ENCODE assay signal across 1 cellular context in the genomic region with DNA sequence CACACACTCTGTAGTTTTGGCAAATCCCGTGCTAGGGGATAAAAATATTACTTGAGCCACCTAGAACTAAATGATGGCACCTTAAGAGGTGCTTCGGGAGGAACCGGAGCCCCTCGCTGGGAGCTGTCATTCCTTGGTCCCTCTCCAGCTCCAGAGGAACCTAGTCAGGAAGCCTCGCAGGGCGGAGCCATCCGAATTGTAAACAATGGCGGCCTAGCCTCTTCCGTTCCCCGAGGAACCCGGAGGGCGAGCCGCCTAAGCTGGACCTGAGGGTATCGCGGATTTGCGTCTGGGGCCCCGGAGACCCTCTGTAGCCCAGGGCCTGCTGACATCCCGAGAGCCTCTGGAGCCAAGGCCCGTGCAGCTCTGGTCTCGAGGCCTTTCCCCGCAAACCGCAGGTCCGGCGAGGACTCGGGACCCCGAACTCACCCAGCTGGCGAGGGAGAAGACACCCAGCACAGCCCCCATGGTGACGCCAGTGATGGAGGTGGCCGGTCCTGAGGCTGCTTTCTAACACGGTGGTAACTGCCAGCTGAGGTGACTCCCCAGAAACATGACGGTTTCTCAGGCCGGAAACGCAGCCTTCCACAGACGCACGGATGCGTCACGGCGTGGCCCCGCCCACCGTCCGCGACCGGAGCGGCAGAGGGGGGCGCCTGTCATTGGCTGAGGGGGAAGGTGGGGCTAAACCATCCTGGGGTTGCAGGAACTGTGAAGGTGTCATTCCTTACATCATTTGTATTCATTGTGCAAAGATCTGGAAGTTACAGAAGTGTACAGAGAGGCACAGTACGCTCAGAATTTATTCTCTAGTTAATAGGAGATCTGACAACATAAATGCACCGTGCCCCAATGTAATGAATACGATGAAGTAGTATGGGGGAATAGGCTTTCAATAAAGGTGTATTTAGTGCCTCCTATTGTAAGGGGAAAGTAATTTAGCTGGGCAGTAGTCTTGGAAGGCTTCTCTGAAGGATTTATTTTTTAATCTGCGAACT.
TF ChIP-seq lines count a peak whose summit lies in the region.

Gene SERINC3 (minus strand): TSS at position 587 of the 998 bp plus-strand sequence. CDS start 119 bp downstream, at position 468.

TF ChIP-seq in HepG2, 621 proteins besides CTCF, POLR2A, EP300 and RAD21 (continued from another document and continues in another):
- TF ChIP-seq ZBTB40 (IDR thresholded peaks at IDR 0.05) = no peak
- peak; percentile 93 for TF ChIP-seq ZBTB40 (CRISPR knock-in tag; IDR thresholded peaks at IDR 0.05)
- TF ChIP-seq ZSCAN29 (CRISPR knock-in tag; conservative IDR thresholded peaks at IDR 0.05) = peak; percentile 94; the same call in 1 of the 2 replicates
- no peak; the same call in 1 of the 2 replicates for TF ChIP-seq KMT2A (CRISPR knock-in tag; IDR thresholded peaks at IDR 0.05)
- TF ChIP-seq PCBP1 (IDR thresholded peaks at IDR 0.05; ENCODE audit: borderline replicate concordance, low read depth, low read length) = 0 out of 2 replicates have a peak, but pooled peaks have one; percentile 83
- peak; percentile 83; the same call in 1 of the 2 replicates for TF ChIP-seq DNMT1 (CRISPR knock-in tag; IDR thresholded peaks at IDR 0.05)
- TF ChIP-seq, protein P1, sequence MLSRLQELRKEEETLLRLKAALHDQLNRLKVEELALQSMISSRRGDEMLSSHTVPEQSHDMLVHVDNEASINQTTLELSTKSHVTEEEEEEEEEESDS (CRISPR knock-in tag; IDR thresholded peaks at IDR 0.05; ENCODE audit: borderline replicate concordance) = no peak; the same call in 1 of the 2 replicates
- peak; percentile 81 for TF ChIP-seq AKAP8 (CRISPR knock-in tag; IDR thresholded peaks at IDR 0.05)
- TF ChIP-seq ZNF34 (CRISPR knock-in tag; IDR thresholded peaks at IDR 0.05; ENCODE audit: borderline replicate concordance) = peak; percentile 76
- peak; percentile 83; the same call in 1 of the 2 replicates for TF ChIP-seq XBP1 (CRISPR knock-in tag; IDR thresholded peaks at IDR 0.05)
- TF ChIP-seq RFX1 (IDR thresholded peaks at IDR 0.05) = no peak
- TF ChIP-seq JUND (CRISPR knock-in tag; IDR thresholded peaks at IDR 0.05) = peak; percentile 77
- TF ChIP-seq ZNF891 (CRISPR knock-in tag; IDR thresholded peaks at IDR 0.05) = peak; percentile 100
- TF ChIP-seq, protein P2, sequence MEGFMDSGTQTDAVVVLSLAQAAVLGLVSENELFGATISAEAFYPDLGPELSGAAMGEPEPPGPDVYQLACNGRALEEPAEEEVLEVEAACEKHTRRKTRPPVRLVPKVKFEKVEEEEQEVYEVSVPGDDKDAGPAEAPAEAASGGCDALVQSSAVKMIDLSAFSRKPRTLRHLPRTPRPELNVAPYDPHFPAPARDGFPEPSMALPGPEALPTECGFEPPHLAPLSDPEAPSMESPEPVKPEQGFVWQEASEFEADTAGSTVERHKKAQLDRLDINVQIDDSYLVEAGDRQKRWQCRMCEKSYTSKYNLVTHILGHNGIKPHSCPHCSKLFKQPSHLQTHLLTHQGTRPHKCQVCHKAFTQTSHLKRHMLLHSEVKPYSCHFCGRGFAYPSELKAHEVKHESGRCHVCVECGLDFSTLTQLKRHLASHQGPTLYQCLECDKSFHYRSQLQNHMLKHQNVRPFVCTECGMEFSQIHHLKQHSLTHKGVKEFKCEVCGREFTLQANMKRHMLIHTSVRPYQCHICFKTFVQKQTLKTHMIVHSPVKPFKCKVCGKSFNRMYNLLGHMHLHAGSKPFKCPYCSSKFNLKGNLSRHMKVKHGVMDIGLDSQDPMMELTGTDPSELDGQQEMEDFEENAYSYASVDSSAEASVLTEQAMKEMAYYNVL (CRISPR knock-in tag; IDR thresholded peaks at IDR 0.05; ENCODE audit: borderline replicate concordance) = peak; percentile 83; the same call in 1 of the 2 replicates
- TF ChIP-seq ZNF652 (CRISPR knock-in tag; IDR thresholded peaks at IDR 0.05; ENCODE audit: borderline replicate concordance, low read depth) = no peak; the same call in 1 of the 2 replicates
- peak; percentile 80 for TF ChIP-seq ZNF816 (CRISPR knock-in tag; IDR thresholded peaks at IDR 0.05; ENCODE audit: borderline replicate concordance)
- 0 out of 2 replicates have a peak, but pooled peaks have one; percentile 16 for TF ChIP-seq NFATC3 (CRISPR knock-in tag; IDR thresholded peaks at IDR 0.05)
- TF ChIP-seq SMAD1 (CRISPR knock-in tag; IDR thresholded peaks at IDR 0.05; ENCODE audit: borderline replicate concordance, low read depth) = 0 out of 2 replicates have a peak, but pooled peaks have one; percentile 78
- TF ChIP-seq SMARCE1 (IDR thresholded peaks at IDR 0.05; ENCODE audit: borderline replicate concordance) = no peak
- no peak for TF ChIP-seq ZNF496 (CRISPR knock-in tag; IDR thresholded peaks at IDR 0.05; ENCODE audit: insufficient replicate concordance)
- peak; percentile 44 for TF ChIP-seq ZKSCAN8 (CRISPR knock-in tag; IDR thresholded peaks at IDR 0.05; ENCODE audit: borderline replicate concordance)
- TF ChIP-seq ZNF143 (CRISPR knock-in tag; IDR thresholded peaks at IDR 0.05) = peak; percentile 47; the same call in 1 of the 2 replicates
- peak; percentile 75 for TF ChIP-seq TBX3 (IDR thresholded peaks at IDR 0.05; ENCODE audit: borderline replicate concordance)
- 0 out of 2 replicates have a peak, but pooled peaks have one; percentile 63 for TF ChIP-seq SMYD3 (CRISPR knock-in tag; IDR thresholded peaks at IDR 0.05)
- peak; percentile 75; the same call in 1 of the 2 replicates for TF ChIP-seq ZNF441 (CRISPR knock-in tag; IDR thresholded peaks at IDR 0.05; ENCODE audit: borderline replicate concordance)
- TF ChIP-seq REXO4 (CRISPR knock-in tag; IDR thresholded peaks at IDR 0.05; ENCODE audit: borderline replicate concordance) = no peak
- TF ChIP-seq E2F1 (CRISPR knock-in tag; IDR thresholded peaks at IDR 0.05) = peak; percentile 77
- TF ChIP-seq TEF (CRISPR knock-in tag; IDR thresholded peaks at IDR 0.05) = peak; percentile 90
- peak; percentile 92 for TF ChIP-seq ZNF547 (CRISPR knock-in tag; IDR thresholded peaks at IDR 0.05)
- TF ChIP-seq, protein P3, sequence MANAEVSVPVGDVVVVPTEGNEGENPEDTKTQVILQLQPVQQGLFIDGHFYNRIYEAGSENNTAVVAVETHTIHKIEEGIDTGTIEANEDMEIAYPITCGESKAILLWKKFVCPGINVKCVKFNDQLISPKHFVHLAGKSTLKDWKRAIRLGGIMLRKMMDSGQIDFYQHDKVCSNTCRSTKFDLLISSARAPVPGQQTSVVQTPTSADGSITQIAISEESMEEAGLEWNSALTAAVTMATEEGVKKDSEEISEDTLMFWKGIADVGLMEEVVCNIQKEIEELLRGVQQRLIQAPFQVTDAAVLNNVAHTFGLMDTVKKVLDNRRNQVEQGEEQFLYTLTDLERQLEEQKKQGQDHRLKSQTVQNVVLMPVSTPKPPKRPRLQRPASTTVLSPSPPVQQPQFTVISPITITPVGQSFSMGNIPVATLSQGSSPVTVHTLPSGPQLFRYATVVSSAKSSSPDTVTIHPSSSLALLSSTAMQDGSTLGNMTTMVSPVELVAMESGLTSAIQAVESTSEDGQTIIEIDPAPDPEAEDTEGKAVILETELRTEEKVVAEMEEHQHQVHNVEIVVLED (CRISPR knock-in tag; IDR thresholded peaks at IDR 0.05; ENCODE audit: borderline replicate concordance) = peak; percentile 99
- TF ChIP-seq GABPB1 (CRISPR knock-in tag; IDR thresholded peaks at IDR 0.05) = peak; percentile 96
- peak; percentile 96; the same call in 1 of the 2 replicates for TF ChIP-seq CAMTA2 (CRISPR knock-in tag; IDR thresholded peaks at IDR 0.05; ENCODE audit: borderline replicate concordance)
- TF ChIP-seq REL (CRISPR knock-in tag; conservative IDR thresholded peaks at IDR 0.05) = peak; percentile 62; the same call in 1 of the 2 replicates
- TF ChIP-seq ZNF607 (CRISPR knock-in tag; IDR thresholded peaks at IDR 0.05; ENCODE audit: borderline replicate concordance) = peak; percentile 97
- TF ChIP-seq ZNF274 (CRISPR knock-in tag; IDR thresholded peaks at IDR 0.05) = peak; percentile 95
- TF ChIP-seq ZNF713 (CRISPR knock-in tag; IDR thresholded peaks at IDR 0.05) = peak; percentile 67; the same call in 1 of the 2 replicates
- peak; percentile 76 for TF ChIP-seq AGO1 (IDR thresholded peaks at IDR 0.05; ENCODE audit: low read depth, low read length, poor library complexity, severe bottlenecking)
- TF ChIP-seq FOXO1 (CRISPR knock-in tag; IDR thresholded peaks at IDR 0.05) = no peak
- peak; percentile 98; the same call in 1 of the 2 replicates for TF ChIP-seq MTA1 (CRISPR knock-in tag; IDR thresholded peaks at IDR 0.05; ENCODE audit: borderline replicate concordance)
- TF ChIP-seq PTBP1 (IDR thresholded peaks at IDR 0.05; ENCODE audit: low read depth, low read length, poor library complexity, severe bottlenecking) = peak; percentile 78
- no peak; the same call in 1 of the 2 replicates for TF ChIP-seq NAIF1 (CRISPR knock-in tag; IDR thresholded peaks at IDR 0.05; ENCODE audit: borderline replicate concordance)
- TF ChIP-seq, protein P4, sequence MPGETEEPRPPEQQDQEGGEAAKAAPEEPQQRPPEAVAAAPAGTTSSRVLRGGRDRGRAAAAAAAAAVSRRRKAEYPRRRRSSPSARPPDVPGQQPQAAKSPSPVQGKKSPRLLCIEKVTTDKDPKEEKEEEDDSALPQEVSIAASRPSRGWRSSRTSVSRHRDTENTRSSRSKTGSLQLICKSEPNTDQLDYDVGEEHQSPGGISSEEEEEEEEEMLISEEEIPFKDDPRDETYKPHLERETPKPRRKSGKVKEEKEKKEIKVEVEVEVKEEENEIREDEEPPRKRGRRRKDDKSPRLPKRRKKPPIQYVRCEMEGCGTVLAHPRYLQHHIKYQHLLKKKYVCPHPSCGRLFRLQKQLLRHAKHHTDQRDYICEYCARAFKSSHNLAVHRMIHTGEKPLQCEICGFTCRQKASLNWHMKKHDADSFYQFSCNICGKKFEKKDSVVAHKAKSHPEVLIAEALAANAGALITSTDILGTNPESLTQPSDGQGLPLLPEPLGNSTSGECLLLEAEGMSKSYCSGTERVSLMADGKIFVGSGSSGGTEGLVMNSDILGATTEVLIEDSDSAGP (CRISPR knock-in tag; IDR thresholded peaks at IDR 0.05; ENCODE audit: borderline replicate concordance) = peak; percentile 97
